ENCODE assay signal across 8 cellular contexts in genomic region chr4:69823481-69824186, GRCh38. TPM values are rescaled to one million over a fixed set of nuclear protein-coding genes. Genes with fewer than 3 reads are reported as not detected.
A peak's percentile ranks its signal among the peaks of the same experiment; 100 is the strongest.
DNase-seq lines count a peak whose midpoint lies in the region; ATAC-seq, FAIRE-seq and TF ChIP-seq lines count a peak whose summit lies in the region.

No MANE protein-coding gene starts in this region.

- peak; percentile 98 for ATAC-seq in GM18868 (IDR thresholded peaks at IDR 0.05; ENCODE audit: unreplicated experiment)
- peak; percentile 68 for ATAC-seq in HG03095 (IDR thresholded peaks at IDR 0.05; ENCODE audit: unreplicated experiment)
- ATAC-seq in activated T-cell treated with anti-CD3 and anti-CD28 coated beads, Interleukin-2, amount 50 U/mL, for 4 hours, result peak; percentile 75 to 82
- no peak for ATAC-seq in omental fat pad (ENCODE audit: low FRiP score)

- FAIRE-seq in urothelium cell line (lab: Jason Lieb, UNC), result no peak

- no peaks in the 10 kb centered on the region for H3K36me3 Mint-ChIP-seq in CD14-positive monocyte
- H3K36me3 Mint-ChIP-seq in activated T-cell treated with anti-CD3 and anti-CD28 coated beads, Interleukin-2, amount 50 U/mL, for 4 hours (ENCODE audit: insufficient read depth), result no peaks in the 10 kb centered on the region

- H3K27me3 Mint-ChIP-seq in CD14-positive monocyte (ENCODE audit: low read depth in 3 of 3), result peaks cover 0 to 6% (median 2%) of the 10 kb centered on the region in 3 donors
- H3K27me3 Mint-ChIP-seq in activated T-cell treated with anti-CD3 and anti-CD28 coated beads, Interleukin-2, amount 50 U/mL, for 4 hours (ENCODE audit: low read depth), result no peaks in the 10 kb centered on the region

- H3K4me3 Mint-ChIP-seq in CD14-positive monocyte, result no peak overlapping the region
- no peak overlapping the region for H3K4me3 Mint-ChIP-seq in activated T-cell treated with anti-CD3 and anti-CD28 coated beads, Interleukin-2, amount 50 U/mL, for 4 hours

- DNase-seq in CD14-positive monocyte (ENCODE audit: low spot score) (no peak), NCI-H460 (ENCODE audit: extremely low read depth, low read depth) (peak; percentile 6), kidney tubule cell (ENCODE audit: low spot score) (peak; percentile 57), urothelium cell line (ENCODE audit: low spot score) (peak; percentile 19), omental fat pad (ENCODE audit: low spot score) (no peak)
- DNase-seq in activated T-cell treated with anti-CD3 and anti-CD28 coated beads, Interleukin-2, amount 50 U/mL, for 4 hours, result peak; percentile 39

- peaks cover 18% of the 10 kb centered on the region for H3K4me1 Mint-ChIP-seq in CD14-positive monocyte
- peaks cover 3% of the 10 kb centered on the region for H3K4me1 Mint-ChIP-seq in activated T-cell treated with anti-CD3 and anti-CD28 coated beads, Interleukin-2, amount 50 U/mL, for 4 hours (ENCODE audit: low read depth)

- intact Hi-C loops in CD14-positive monocyte (cut with micrococcal nuclease), result loop anchor here in 1 of 2 donors (10.0 kb wide), 1 partner anchor 59 kb away; the partner anchor contains the start of gene SULT1B1

- H3K27ac Mint-ChIP-seq in CD14-positive monocyte, result peak overlapping the region in 1 of 7 donors; percentile 1

- peak; percentile 67 for TF ChIP-seq CTCF in CD14-positive monocyte (IDR thresholded peaks at IDR 0.05)
- no peak for TF ChIP-seq CTCF in omental fat pad (IDR thresholded peaks at IDR 0.05)

- H3K9me3 Mint-ChIP-seq in CD14-positive monocyte, result peaks cover 2 to 15% (median 12%) of the 10 kb centered on the region in 7 donors
- no peaks in the 10 kb centered on the region for H3K9me3 Mint-ChIP-seq in activated T-cell treated with anti-CD3 and anti-CD28 coated beads, Interleukin-2, amount 50 U/mL, for 4 hours

RNA-seq across cellular contexts. Expression of gene SULT1E1, which starts 36.3 kb away (rescaled TPM):
- not detected for polyA plus RNA-seq in CD14-positive monocyte
- total RNA-seq in NCI-H460 (2014; rRNA removed; shearing (Covaris generic)), result not detected in 2 replicates
- not detected in 2 replicates for polyA plus RNA-seq in NCI-H460 (2014; cell fraction: nucleus; rRNA removed)
- not detected for total RNA-seq in activated T-cell treated with anti-CD3 and anti-CD28 coated beads, Interleukin-2, amount 50 U/mL, for 4 hours
- not detected for total RNA-seq in omental fat pad

Comparison
In these comparisons a context has a peak if more than half of its experiments do, and no peak if none do; other contexts are left out.
1. DNase-seq: peak in NCI-H460 (single experiment), activated T-cell treated with anti-CD3 and anti-CD28 coated beads, Interleukin-2, amount 50 U/mL, for 4 hours (single experiment), kidney tubule cell (single experiment) and urothelium cell line (single experiment); none in CD14-positive monocyte (single experiment) and omental fat pad (single experiment).